In genomic region chr3:60434945-60435344, GRCh38 we compare ENCODE assay signal across 14 cellular contexts.
A peak's percentile ranks its signal among the peaks of the same experiment; 100 is the strongest.
DNase-seq lines count a peak whose midpoint lies in the region; ATAC-seq and TF ChIP-seq lines count a peak whose summit lies in the region.
"Had no signal": no experiment of that assay in that cellular context is flagged by ENCODE, and none has a peak within 500 bp of the region (broad histone marks: within the 10 kb centered on the region; RNA-seq: fewer than 3 reads in every experiment).

No MANE protein-coding gene starts in this region.

- H3K36me3 Mint-ChIP-seq in WTC11 (no peaks in the 10 kb centered on the region), endothelial cell (ENCODE audit: low read depth, unreplicated experiment) (no peaks in the 10 kb centered on the region)
- H3K36me3 Mint-ChIP-seq: CD4-positive, CD25-positive, alpha-beta regulatory T cell had no signal

- H3K4me1 Mint-ChIP-seq in WTC11 = peaks cover 19% of the 10 kb centered on the region
- peaks cover 4% of the 10 kb centered on the region for H3K4me1 Mint-ChIP-seq in endothelial cell (ENCODE audit: unreplicated experiment)
- H3K4me1 Mint-ChIP-seq: IgD-negative memory B cell had no signal

- H3K36me3 ChIP-seq in neuron (ENCODE audit: insufficient read depth, low read length) = no peaks in the 10 kb centered on the region
- H3K36me3 ChIP-seq in ovary = no peaks in the 10 kb centered on the region
- H3K36me3 ChIP-seq: BLaER1 treated with 17β-estradiol and CSF1 and Interleukin-3, amounts not matched to agents 10 nM and 100 nM; HAP-1 had no signal

- H3K9me3 Mint-ChIP-seq in WTC11 (peaks cover 7% of the 10 kb centered on the region; the same call in 1 of the 2 replicates), endothelial cell (ENCODE audit: unreplicated experiment) (no peaks in the 10 kb centered on the region)

- intact Hi-C loops in ovary (cut with DNase I) = no loop called here

- ATAC-seq in WTC11 (0 out of 2 replicates have a peak, but pooled peaks have one; percentile 22), HG02938 (IDR thresholded peaks at IDR 0.05; ENCODE audit: unreplicated experiment) (no peak)
- ATAC-seq: GM12878 had no signal

- H3K4me1 ChIP-seq in neuron (ENCODE audit: insufficient read depth, low read length) (no peaks in the 10 kb centered on the region), ovary (ENCODE audit: insufficient read depth) (no peaks in the 10 kb centered on the region)
- H3K4me1 ChIP-seq: BLaER1 treated with 17β-estradiol and CSF1 and Interleukin-3, amounts not matched to agents 10 nM and 100 nM; HAP-1 had no signal

- H3K27me3 Mint-ChIP-seq in WTC11 (ENCODE audit: low read depth) (no peaks in the 10 kb centered on the region), endothelial cell (ENCODE audit: unreplicated experiment) (peaks cover 2% of the 10 kb centered on the region)
- H3K27me3 Mint-ChIP-seq: CD4-positive, CD25-positive, alpha-beta regulatory T cell; IgD-negative memory B cell had no signal

- H3K27ac Mint-ChIP-seq in WTC11 (no peak overlapping the region), endothelial cell (ENCODE audit: unreplicated experiment) (no peak overlapping the region)
- H3K27ac Mint-ChIP-seq: CD4-positive, CD25-positive, alpha-beta regulatory T cell; IgD-negative memory B cell had no signal

- H3K9me3 ChIP-seq in neuron (ENCODE audit: low read length) = no peaks in the 10 kb centered on the region
- H3K9me3 ChIP-seq in ovary = no peaks in the 10 kb centered on the region
- H3K9me3 ChIP-seq: BLaER1 treated with 17β-estradiol and CSF1 and Interleukin-3, amounts not matched to agents 10 nM and 100 nM; HAP-1 had no signal

- no peak for TF ChIP-seq CTCF in WTC11 (IDR thresholded peaks at IDR 0.05)
- TF ChIP-seq CTCF in fibroblast of villous mesenchyme (IDR thresholded peaks at IDR 0.05; ENCODE audit: insufficient read depth, low read depth, low read length) = no peak
- TF ChIP-seq CTCF in endothelial cell (IDR thresholded peaks at IDR 0.05; ENCODE audit: unreplicated experiment) = no peak
- no peak for TF ChIP-seq CTCF in ovary (IDR thresholded peaks at IDR 0.05)

- POLR2A ChIA-PET in WTC11 (lab: Charles Lee) = no interaction called here

- no peak for TF ChIP-seq EP300 in ovary (IDR thresholded peaks at IDR 0.05)

- CTCF ChIA-PET in WTC11 (lab: Charles Lee) = no interaction called here

- H2AFZ ChIP-seq in neuron (ENCODE audit: low read depth, low read length) = peak overlapping the region; percentile 58

- no peak for TF ChIP-seq POLR2A in ovary (IDR thresholded peaks at IDR 0.05)

- DNase-seq in WTC11 (ENCODE audit: low spot score) (no peak), fibroblast of villous mesenchyme (ENCODE audit: low read depth) (peak; percentile 8), endothelial cell (ENCODE audit: low spot score) (no peak), islet precursor cell (no peak), ovary (no peak)
- DNase-seq: ACHN; CD4-positive, CD25-positive, alpha-beta regulatory T cell; DMS 273 treated with DMSO at 0.1 percent for 48 hours had no signal

- no peak overlapping the region for H3K27ac ChIP-seq in ovary
- H3K27ac ChIP-seq: BLaER1 treated with 17β-estradiol and CSF1 and Interleukin-3, amounts not matched to agents 10 nM and 100 nM had no signal

- H3K4me3 Mint-ChIP-seq in WTC11 (no peak overlapping the region), endothelial cell (ENCODE audit: unreplicated experiment) (no peak overlapping the region)
- H3K4me3 Mint-ChIP-seq: CD4-positive, CD25-positive, alpha-beta regulatory T cell; IgD-negative memory B cell had no signal

- H3K4me3 ChIP-seq in fibroblast of villous mesenchyme (ENCODE audit: low read depth, low read length) (no peak overlapping the region), neuron (ENCODE audit: low read length) (no peak overlapping the region), ovary (no peak overlapping the region)
- H3K4me3 ChIP-seq: BLaER1 treated with 17β-estradiol and CSF1 and Interleukin-3, amounts not matched to agents 10 nM and 100 nM; GM12878; HAP-1 had no signal

- H3K27me3 ChIP-seq in neuron (ENCODE audit: insufficient read depth, low read length) (no peaks in the 10 kb centered on the region), ovary (no peaks in the 10 kb centered on the region)
- H3K27me3 ChIP-seq: BLaER1 treated with 17β-estradiol and CSF1 and Interleukin-3, amounts not matched to agents 10 nM and 100 nM had no signal

TF ChIP-seq in WTC11, 78 proteins besides CTCF, POLR2A, EP300 and RAD21 (continues in another document):
- no peak for TF ChIP-seq ATF1 (CRISPR knock-in tag; IDR thresholded peaks at IDR 0.05)
- TF ChIP-seq ELF4 (CRISPR knock-in tag; IDR thresholded peaks at IDR 0.05; ENCODE audit: low read depth) = no peak
- no peak for TF ChIP-seq SMAD3 (CRISPR knock-in tag; IDR thresholded peaks at IDR 0.05; ENCODE audit: borderline replicate concordance)
- no peak for TF ChIP-seq USF2 (CRISPR knock-in tag; IDR thresholded peaks at IDR 0.05)
- TF ChIP-seq FOXP4 (CRISPR knock-in tag; IDR thresholded peaks at IDR 0.05) = no peak
- no peak for TF ChIP-seq E2F1 (CRISPR knock-in tag; IDR thresholded peaks at IDR 0.05)
- no peak for TF ChIP-seq NFYB (CRISPR knock-in tag; conservative IDR thresholded peaks at IDR 0.05; ENCODE audit: low read depth)
- no peak for TF ChIP-seq JAZF1 (CRISPR knock-in tag; IDR thresholded peaks at IDR 0.05)
- no peak for TF ChIP-seq JUN (CRISPR knock-in tag; IDR thresholded peaks at IDR 0.05)
- no peak for TF ChIP-seq MYBL2 (CRISPR knock-in tag; IDR thresholded peaks at IDR 0.05)
- TF ChIP-seq MAX (CRISPR knock-in tag; IDR thresholded peaks at IDR 0.05) = no peak
- TF ChIP-seq MXD4 (CRISPR knock-in tag; IDR thresholded peaks at IDR 0.05; ENCODE audit: borderline replicate concordance) = no peak
- TF ChIP-seq IRF2 (CRISPR knock-in tag; IDR thresholded peaks at IDR 0.05; ENCODE audit: borderline replicate concordance, low read depth) = no peak
- no peak for TF ChIP-seq AFF4 (CRISPR knock-in tag; IDR thresholded peaks at IDR 0.05; ENCODE audit: borderline replicate concordance)
- no peak for TF ChIP-seq EMX1 (CRISPR knock-in tag; IDR thresholded peaks at IDR 0.05)
